Comparison of ENCODE assay signal across 16 cellular contexts in genomic region chr9:38233796-38234355, GRCh38.
A peak's percentile ranks its signal among the peaks of the same experiment; 100 is the strongest.
DNase-seq lines count a peak whose midpoint lies in the region; ATAC-seq, FAIRE-seq and TF ChIP-seq lines count a peak whose summit lies in the region.
"Had no signal": no experiment of that assay in that cellular context is flagged by ENCODE, and none has a peak within 500 bp of the region (broad histone marks: within the 10 kb centered on the region; RNA-seq: fewer than 3 reads in every experiment).

No MANE protein-coding gene starts in this region.

- no peak for ATAC-seq in HG03095 (IDR thresholded peaks at IDR 0.05; ENCODE audit: unreplicated experiment)

- DNase-seq in activated CD8-positive, alpha-beta memory T cell treated with anti-CD3 and anti-CD28 coated beads for 24 hours = peak; percentile 9
- no peak for DNase-seq in activated CD8-positive, alpha-beta memory T cell treated with anti-CD3 and anti-CD28 coated beads, Interleukin-2, amount 50 U/mL, for 4 hours
- no peak for DNase-seq in bronchial epithelial cell (ENCODE audit: low read depth)
- peak; percentile 56 for DNase-seq in osteocyte (ENCODE audit: extremely low spot score, unreplicated experiment)
- DNase-seq in UCSD-AML1 (lab: John Stamatoyannopoulos, UW; ENCODE audit: unreplicated experiment) = no peak
- DNase-seq in T-helper 1 cell = no peak
- DNase-seq: ACHN; CD4-positive, alpha-beta T cell; DMS79 treated with DMSO at 0.1 percent for 48 hours; EL; GOT3; H9 had no signal

- TF ChIP-seq CTCF in bronchial epithelial cell (IDR thresholded peaks at IDR 0.05; ENCODE audit: insufficient read depth, low read length, severe bottlenecking) (no peak), osteocyte (IDR thresholded peaks at IDR 0.05) (no peak)

- no peaks in the 10 kb centered on the region for H3K36me3 ChIP-seq in bronchial epithelial cell (ENCODE audit: control insufficient read depth, insufficient read depth, low read length)

- no peaks in the 10 kb centered on the region for H3K36me3 Mint-ChIP-seq in osteocyte (ENCODE audit: unreplicated experiment)

- no peaks in the 10 kb centered on the region for H3K27me3 ChIP-seq in bronchial epithelial cell (ENCODE audit: control insufficient read depth, insufficient read depth, low read length)

- peaks cover under 1% of the 10 kb centered on the region for H3K4me1 Mint-ChIP-seq in osteocyte (ENCODE audit: unreplicated experiment)

- peak; percentile 55 for FAIRE-seq in bronchial epithelial cell (lab: Jason Lieb, UNC)
- FAIRE-seq: G401.6, GM12891, HTR-8/SVneo had no signal

- no peaks in the 10 kb centered on the region for H3K9me3 Mint-ChIP-seq in osteocyte (ENCODE audit: unreplicated experiment)
- H3K9me3 Mint-ChIP-seq: CD4-positive, alpha-beta T cell; H9 had no signal

- H3K27ac Mint-ChIP-seq in osteocyte (ENCODE audit: unreplicated experiment) = no peak overlapping the region
- H3K27ac Mint-ChIP-seq: CD4-positive, alpha-beta T cell; H9 had no signal

- no peak overlapping the region for H3K4me3 Mint-ChIP-seq in osteocyte (ENCODE audit: unreplicated experiment)
- H3K4me3 Mint-ChIP-seq: CD4-positive, alpha-beta T cell; H9 had no signal

- peaks cover 51% of the 10 kb centered on the region for H3K27me3 Mint-ChIP-seq in osteocyte (ENCODE audit: unreplicated experiment)
- H3K27me3 Mint-ChIP-seq: CD4-positive, alpha-beta T cell had no signal

- H3K4me3 ChIP-seq in bronchial epithelial cell (ENCODE audit: low read depth, low read length) = no peak overlapping the region

Comparison
In these comparisons a context has a peak if more than half of its experiments do, and no peak if none do; other contexts are left out.
1. DNase-seq: peak in activated CD8-positive, alpha-beta memory T cell treated with anti-CD3 and anti-CD28 coated beads for 24 hours (single experiment) and osteocyte (single experiment); none in activated CD8-positive, alpha-beta memory T cell treated with anti-CD3 and anti-CD28 coated beads, Interleukin-2, amount 50 U/mL, for 4 hours (single experiment), bronchial epithelial cell (single experiment), UCSD-AML1 (single experiment) and T-helper 1 cell (0 of 5).